14 cellular contexts compared by ENCODE assay signal in genomic region chr17:72489273-72489641, GRCh38.
DNase-seq lines count a peak whose midpoint lies in the region; ATAC-seq, FAIRE-seq and TF ChIP-seq lines count a peak whose summit lies in the region.
"Had no signal": no experiment of that assay in that cellular context is flagged by ENCODE, and none has a peak within 500 bp of the region (broad histone marks: within the 10 kb centered on the region; RNA-seq: fewer than 3 reads in every experiment).

No MANE protein-coding gene starts in this region.

- TF ChIP-seq CTCF in Panc1 (IDR thresholded peaks at IDR 0.05), result no peak
- TF ChIP-seq CTCF in choroid plexus epithelial cell (conservative IDR thresholded peaks at IDR 0.05; ENCODE audit: low read depth, low read length), result no peak
- no peak for TF ChIP-seq CTCF in HepG2 (CRISPR knock-in tag; IDR thresholded peaks at IDR 0.05)
- no peak for TF ChIP-seq CTCF in stomach (IDR thresholded peaks at IDR 0.05)
- no peak for TF ChIP-seq CTCF in right atrium auricular region (IDR thresholded peaks at IDR 0.05)
- no peak for TF ChIP-seq CTCF in WERI-Rb-1 (IDR thresholded peaks at IDR 0.05; ENCODE audit: low read depth, low read length)

- peak in 1 of 2 experiments; percentile 9; a peak in 1 of 4 replicates for TF ChIP-seq EP300 in HepG2 (IDR thresholded peaks at IDR 0.05; ENCODE audit: low read depth in 2 of 2, low read length in 2 of 2)
- TF ChIP-seq EP300 in HepG2 (CRISPR knock-in tag; IDR thresholded peaks at IDR 0.05; ENCODE audit: borderline replicate concordance), result no peak
- TF ChIP-seq EP300 in stomach (IDR thresholded peaks at IDR 0.05), result no peak

- BruUV-seq in Panc1 (replicated peaks; lab: Mats Ljungman, UMichigan) (no TSS peak), HepG2 (replicated peaks; lab: Mats Ljungman, UMichigan) (no TSS peak)

- no peak overlapping the region for H2AFZ ChIP-seq in HepG2 (ENCODE audit: low read length)

- peaks cover 14% of the 10 kb centered on the region; the same call in 1 of the 2 replicates for H4K20me1 ChIP-seq in HepG2 (ENCODE audit: insufficient read depth, low read length)

- 34% methylated on average over 5 of the region's 5 CpGs for WGBS in HepG2 (ENCODE audit: low lambda C conversion rate)
- WGBS in stomach, 5 donors, result 15 to 53% (median 20%) methylated on average over 5 of the region's 5 CpGs

- DNase-seq in Panc1 (ENCODE audit: low read depth, low spot score) (no peak), choroid plexus epithelial cell (ENCODE audit: low read depth) (peak; percentile 26), HepG2 (ENCODE audit: low spot score) (peak; percentile 67), stomach (no peak), right atrium auricular region (ENCODE audit: low spot score) (no peak), WERI-Rb-1 (no peak)
- DNase-seq: BE2C; CD4-positive, alpha-beta memory T cell; H9; Kasumi-1; NCI-H2029; NCI-H82 had no signal

- TF ChIP-seq POLR2A in HepG2 (IDR thresholded peaks at IDR 0.05; ENCODE audit: insufficient read depth in 1 of 2, low read depth in 2 of 2, low read length in 2 of 2), result no peak
- TF ChIP-seq POLR2A in stomach (IDR thresholded peaks at IDR 0.05), result no peak

- H3K27me3 ChIP-seq in Panc1 (ENCODE audit: control insufficient read depth, insufficient read depth, low read length) (no peaks in the 10 kb centered on the region), HepG2 (ENCODE audit: control insufficient read depth in 1 of 2, insufficient read depth in 2 of 2, low read length in 2 of 2) (no peaks in the 10 kb centered on the region), stomach (no peaks in the 10 kb centered on the region), right atrium auricular region (no peaks in the 10 kb centered on the region), WERI-Rb-1 (ENCODE audit: insufficient read depth, low read depth, severe bottlenecking) (peaks cover 4% of the 10 kb centered on the region)
- H3K27me3 ChIP-seq: BE2C had no signal

- no peak overlapping the region for H3K9ac ChIP-seq in HepG2 (ENCODE audit: insufficient read depth, low read depth, low read length)

- peak overlapping the region; percentile 91 for H3K27ac ChIP-seq in Panc1 (ENCODE audit: low read length)
- no peak overlapping the region for H3K27ac ChIP-seq in HepG2 (ENCODE audit: extremely low read length, insufficient read depth, low read length)
- peak overlapping the region; percentile 25 to 77 (median 57) for H3K27ac ChIP-seq in stomach
- no peak overlapping the region for H3K27ac ChIP-seq in right atrium auricular region
- no peak overlapping the region for H3K27ac ChIP-seq in WERI-Rb-1

- no peak for TF ChIP-seq RAD21 in HepG2 (CRISPR knock-in tag; IDR thresholded peaks at IDR 0.05)

- CTCF ChIA-PET in Panc1 (lab: Charles Lee), result interaction anchor here (0.6 kb wide), 1 partner anchor 26 kb away, joined by 3 read pairs; no protein-coding TSS in a partner anchor
- CTCF ChIA-PET in HepG2 (lab: Yijun Ruan, JAX; ENCODE audit: low intra/inter-chr PET ratio, low total read pairs), result no interaction called here

- peak overlapping the region; percentile 36 for H3K4me2 ChIP-seq in HepG2 (ENCODE audit: low read depth, low read length)

- peaks cover 80% of the 10 kb centered on the region for H3K4me1 ChIP-seq in Panc1 (ENCODE audit: control insufficient read depth, insufficient read depth, low read length)
- peaks cover 65% of the 10 kb centered on the region for H3K4me1 ChIP-seq in HepG2 (ENCODE audit: insufficient read depth, low read length)
- H3K4me1 ChIP-seq in stomach, result peaks cover 0 to 24% (median 18%) of the 10 kb centered on the region in 4 donors
- H3K4me1 ChIP-seq in right atrium auricular region, result no peaks in the 10 kb centered on the region
- H3K4me1 ChIP-seq: BE2C had no signal

- H3K4me3 ChIP-seq in Panc1 (ENCODE audit: low read depth in 2 of 2, low read length in 2 of 2) (peak overlapping the region in 1 of 2 experiments; percentile 39; a peak in 2 of 4 replicates), choroid plexus epithelial cell (ENCODE audit: low read depth, low read length) (no peak overlapping the region), HepG2 (replicated peaks in 1 of 3; ENCODE audit: insufficient read depth in 1 of 3, low read depth in 2 of 3, low read length in 3 of 3) (0 out of 6 replicates have a peak overlapping the region, but pooled peaks of 1 of the 3 experiments have one; percentile 4), stomach (no peak overlapping the region), right atrium auricular region (no peak overlapping the region), WERI-Rb-1 (ENCODE audit: low read depth, low read length) (no peak overlapping the region)

- in situ Hi-C loops in Panc1 (cut with HindIII; ENCODE audit: low pct_unique_long_range_greater_than_20kb, low sequenced_read_pairs) (loop anchor here (25.0 kb wide), 1 partner anchor 352 kb away; no protein-coding TSS in a partner anchor), HepG2 (cut with HindIII; ENCODE audit: extremely low pct_ligation_motif_present, low pct_unique_long_range_greater_than_20kb) (no loop called here)

- no peaks in the 10 kb centered on the region for H3K9me3 ChIP-seq in Panc1 (ENCODE audit: control insufficient read depth, insufficient read depth, low read depth, low read length)
- H3K9me3 ChIP-seq in HepG2 (ENCODE audit: low read length), result no peaks in the 10 kb centered on the region
- H3K9me3 ChIP-seq in stomach, result peaks cover 0 to 10% (median 8%) of the 10 kb centered on the region in 4 donors
- H3K9me3 ChIP-seq in right atrium auricular region, result peaks cover 0 to 6% of the 10 kb centered on the region in 2 donors
- no peaks in the 10 kb centered on the region for H3K9me3 ChIP-seq in WERI-Rb-1 (ENCODE audit: severe bottlenecking)
- H3K9me3 ChIP-seq: BE2C had no signal

- no peaks in the 10 kb centered on the region for H3K36me3 ChIP-seq in Panc1 (ENCODE audit: control insufficient read depth, insufficient read depth, low read length)
- H3K36me3 ChIP-seq in HepG2 (replicated peaks in 1 of 2; ENCODE audit: control insufficient read depth in 1 of 2, insufficient read depth in 2 of 2, low read length in 2 of 2), result no peaks in the 10 kb centered on the region; a peak in 1 of 5 replicates
- no peaks in the 10 kb centered on the region for H3K36me3 ChIP-seq in stomach
- no peaks in the 10 kb centered on the region for H3K36me3 ChIP-seq in right atrium auricular region
- no peaks in the 10 kb centered on the region for H3K36me3 ChIP-seq in WERI-Rb-1
- H3K36me3 ChIP-seq: BE2C had no signal

- FAIRE-seq in HepG2 (lab: Jason Lieb, UNC), result no peak

- ATAC-seq in Panc1 (peak; percentile 71), HepG2 (peak; percentile 80), GM19455 (IDR thresholded peaks at IDR 0.05; ENCODE audit: unreplicated experiment) (no peak), HG03521 (IDR thresholded peaks at IDR 0.05; ENCODE audit: unreplicated experiment) (no peak)

- intact Hi-C loops in Panc1 (cut with micrococcal nuclease; ENCODE audit: unreplicated experiment), result no loop called here
- intact Hi-C loops in HepG2 (cut with micrococcal nuclease; ENCODE audit: unreplicated experiment), result no loop called here
- intact Hi-C loops in stomach (cut with DNase I; ENCODE audit: low total_unique reads), result no loop called here

- H3K79me2 ChIP-seq in HepG2 (ENCODE audit: insufficient read depth, low read length), result peaks cover 88% of the 10 kb centered on the region

- POLR2A ChIA-PET in Panc1 (lab: Charles Lee), result interaction anchor here (0.7 kb wide), 1 partner anchor 41 kb away, joined by 3 read pairs; no protein-coding TSS in a partner anchor
- POLR2A ChIA-PET in HepG2 (lab: Yijun Ruan, JAX), result interaction anchor here (0.7 to 2.1 kb wide), 3 partner anchors 13 to 368 kb away, joined by 3 to 10 read pairs (median 4); partner anchors contain the start of gene SOX9

TF ChIP-seq in HepG2, 621 proteins besides CTCF, POLR2A, EP300 and RAD21 (continues in another document):
- TF ChIP-seq ZBTB38 (CRISPR knock-in tag; IDR thresholded peaks at IDR 0.05), result no peak
- no peak for TF ChIP-seq SALL1 (CRISPR knock-in tag; IDR thresholded peaks at IDR 0.05)
- no peak for TF ChIP-seq U2AF2 (IDR thresholded peaks at IDR 0.05; ENCODE audit: low read depth, low read length)
- no peak for TF ChIP-seq GLMP (CRISPR knock-in tag; IDR thresholded peaks at IDR 0.05; ENCODE audit: borderline replicate concordance)
- no peak for TF ChIP-seq ZNF574 (CRISPR knock-in tag; IDR thresholded peaks at IDR 0.05)

Comparison
In these comparisons a context has a peak if more than half of its experiments do, and no peak if none do; other contexts are left out.
1. ATAC-seq: peak in Panc1 (single experiment) and HepG2 (single experiment); none in GM19455 (single experiment) and HG03521 (single experiment).
2. DNase-seq: peak in choroid plexus epithelial cell (single experiment) and HepG2 (single experiment); none in Panc1 (single experiment), stomach (single experiment), right atrium auricular region (single experiment) and WERI-Rb-1 (single experiment).
3. H3K27ac ChIP-seq: peak in Panc1 (single experiment) and stomach (5 of 5); none in HepG2 (single experiment), right atrium auricular region (0 of 2) and WERI-Rb-1 (single experiment).